Comparison of ENCODE assay signal across 18 cellular contexts in the genomic region with DNA sequence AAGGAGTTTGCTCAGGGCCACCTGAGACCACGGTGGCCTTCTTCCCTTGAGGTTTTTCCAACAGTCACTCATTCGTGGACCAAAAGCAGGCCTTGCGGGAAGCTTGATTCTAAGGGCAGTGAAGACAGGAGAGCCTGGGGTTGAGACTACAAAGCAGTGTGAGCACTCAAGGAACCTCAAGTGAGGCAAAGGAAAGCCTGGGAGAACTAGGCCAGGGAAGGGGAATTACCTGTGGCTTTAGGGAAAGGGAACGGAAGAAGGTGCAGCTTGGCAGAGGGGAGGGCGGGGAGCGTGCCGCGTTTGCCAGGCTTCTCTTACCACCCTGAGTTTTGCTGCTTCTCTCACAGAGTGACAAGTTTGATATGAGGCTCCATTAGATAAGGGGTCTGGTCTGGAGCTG.
A peak's percentile ranks its signal among the peaks of the same experiment; 100 is the strongest.
DNase-seq lines count a peak whose midpoint lies in the region; ATAC-seq and TF ChIP-seq lines count a peak whose summit lies in the region.
"Had no signal": no experiment of that assay in that cellular context is flagged by ENCODE, and none has a peak within 500 bp of the region (broad histone marks: within the 10 kb centered on the region; RNA-seq: fewer than 3 reads in every experiment).

No MANE protein-coding gene starts in this region.

- no peak overlapping the region for H3K27ac ChIP-seq in naive thymus-derived CD4-positive, alpha-beta T cell (ENCODE audit: low read depth, low read length)
- H3K27ac ChIP-seq in upper lobe of right lung: no peak overlapping the region
- H3K27ac ChIP-seq: A549, C4-2B, KMS-11 had no signal

- intact Hi-C loops in naive thymus-derived CD4-positive, alpha-beta T cell (cut with micrococcal nuclease): no loop called here
- intact Hi-C loops in upper lobe of right lung (cut with DNase I): no loop called here

- no peak for ATAC-seq in activated T-helper 17 cell treated with anti-CD3 and anti-CD28 coated beads, Interleukin-2, amount 50 U/mL, for 72 hours (replicated peaks)
- ATAC-seq in naive thymus-derived CD4-positive, alpha-beta T cell: no peak
- ATAC-seq in upper lobe of right lung: peak; percentile 56
- ATAC-seq: A549, PC-3 had no signal

- H3K27me3 ChIP-seq in naive thymus-derived CD4-positive, alpha-beta T cell (ENCODE audit: control insufficient read depth in 2 of 2, insufficient read depth in 2 of 2, low read length in 2 of 2): no peaks in the 10 kb centered on the region
- H3K27me3 ChIP-seq in upper lobe of right lung: no peaks in the 10 kb centered on the region

- no peaks in the 10 kb centered on the region for H3K4me1 ChIP-seq in naive thymus-derived CD4-positive, alpha-beta T cell (ENCODE audit: control insufficient read depth in 2 of 2, insufficient read depth in 2 of 2, low read length in 2 of 2)
- H3K4me1 ChIP-seq in upper lobe of right lung: peaks cover 7% of the 10 kb centered on the region
- H3K4me1 ChIP-seq: A549 had no signal

- no peak overlapping the region for H3K4me3 Mint-ChIP-seq in activated T-cell treated with anti-CD3 and anti-CD28 coated beads, Interleukin-2, amount 50 U/mL, for 24 hours
- H3K4me3 Mint-ChIP-seq in activated T-helper 17 cell treated with anti-CD3 and anti-CD28 coated beads, Interleukin-2, amount 50 U/mL, for 72 hours: no peak overlapping the region
- H3K4me3 Mint-ChIP-seq in naive thymus-derived CD4-positive, alpha-beta T cell: no peak overlapping the region

- H3K4me3 ChIP-seq in naive thymus-derived CD4-positive, alpha-beta T cell (ENCODE audit: low read length): no peak overlapping the region
- H3K4me3 ChIP-seq in upper lobe of right lung: no peak overlapping the region
- H3K4me3 ChIP-seq: A549 had no signal

- no peaks in the 10 kb centered on the region for H3K9me3 Mint-ChIP-seq in activated T-cell treated with anti-CD3 and anti-CD28 coated beads, Interleukin-2, amount 50 U/mL, for 24 hours
- H3K9me3 Mint-ChIP-seq in activated T-helper 17 cell treated with anti-CD3 and anti-CD28 coated beads, Interleukin-2, amount 50 U/mL, for 72 hours: no peaks in the 10 kb centered on the region
- H3K9me3 Mint-ChIP-seq in naive thymus-derived CD4-positive, alpha-beta T cell: no peaks in the 10 kb centered on the region

- peaks cover 0 to 31% (median 5%) of the 10 kb centered on the region in 3 experiments for H3K36me3 ChIP-seq in naive thymus-derived CD4-positive, alpha-beta T cell (ENCODE audit: control insufficient read depth in 2 of 3, insufficient read depth in 3 of 3, low read length in 3 of 3)
- H3K36me3 ChIP-seq in upper lobe of right lung: peaks cover 32% of the 10 kb centered on the region

- peaks cover 77% of the 10 kb centered on the region for H3K36me3 Mint-ChIP-seq in activated T-cell treated with anti-CD3 and anti-CD28 coated beads, Interleukin-2, amount 50 U/mL, for 24 hours (ENCODE audit: low read depth)
- H3K36me3 Mint-ChIP-seq in activated T-helper 17 cell treated with anti-CD3 and anti-CD28 coated beads, Interleukin-2, amount 50 U/mL, for 72 hours (ENCODE audit: low read depth): peaks cover 38% of the 10 kb centered on the region
- H3K36me3 Mint-ChIP-seq in naive thymus-derived CD4-positive, alpha-beta T cell: peaks cover 4 to 55% (median 17%) of the 10 kb centered on the region in 5 donors

- no peak for DNase-seq in activated T-cell treated with anti-CD3 and anti-CD28 coated beads, Interleukin-2, amount 50 U/mL, for 24 hours
- DNase-seq in activated T-cell treated with anti-CD3 and anti-CD28 coated beads, Interleukin-2, amount 50 U/mL, for 1 hour: no peak
- no peak for DNase-seq in naive thymus-derived CD4-positive, alpha-beta T cell
- DNase-seq in upper lobe of right lung: no peak
- no peak for DNase-seq in C1 segment of cervical spinal cord (lab: John Stamatoyannopoulos, UW)
- no peak for DNase-seq in islet precursor cell
- DNase-seq: COR-L47, H7, NCI-H1048, NCI-H1436 treated with DMSO at 0.1 percent for 48 hours, NCI-H2081, NCI-H510A, NCI-H774, PC-3 had no signal

- peak overlapping the region; percentile 48 for H3K27ac Mint-ChIP-seq in activated T-cell treated with anti-CD3 and anti-CD28 coated beads, Interleukin-2, amount 50 U/mL, for 24 hours
- H3K27ac Mint-ChIP-seq in activated T-helper 17 cell treated with anti-CD3 and anti-CD28 coated beads, Interleukin-2, amount 50 U/mL, for 72 hours: peak overlapping the region; percentile 90
- peak overlapping the region in 5 of 9 donors; percentile 17 to 81 (median 40) for H3K27ac Mint-ChIP-seq in naive thymus-derived CD4-positive, alpha-beta T cell

- POLR2A ChIA-PET in naive thymus-derived CD4-positive, alpha-beta T cell (lab: Charles Lee): interaction anchor here (0.7 to 1.1 kb wide), 3 partner anchors 9 to 101 kb away, joined by 3 to 5 read pairs (median 3); no protein-coding TSS in a partner anchor

- no peaks in the 10 kb centered on the region for H3K9me3 ChIP-seq in naive thymus-derived CD4-positive, alpha-beta T cell (ENCODE audit: control insufficient read depth in 2 of 3, low read length in 3 of 3)
- no peaks in the 10 kb centered on the region for H3K9me3 ChIP-seq in upper lobe of right lung
- H3K9me3 ChIP-seq: A549 had no signal

- H3K27me3 Mint-ChIP-seq in activated T-cell treated with anti-CD3 and anti-CD28 coated beads, Interleukin-2, amount 50 U/mL, for 24 hours: no peaks in the 10 kb centered on the region
- no peaks in the 10 kb centered on the region for H3K27me3 Mint-ChIP-seq in activated T-helper 17 cell treated with anti-CD3 and anti-CD28 coated beads, Interleukin-2, amount 50 U/mL, for 72 hours
- no peaks in the 10 kb centered on the region for H3K27me3 Mint-ChIP-seq in naive thymus-derived CD4-positive, alpha-beta T cell

- CTCF ChIA-PET in naive thymus-derived CD4-positive, alpha-beta T cell (lab: Charles Lee): no interaction called here

- peaks cover 61% of the 10 kb centered on the region for H3K4me1 Mint-ChIP-seq in activated T-cell treated with anti-CD3 and anti-CD28 coated beads, Interleukin-2, amount 50 U/mL, for 24 hours (ENCODE audit: low read depth)
- H3K4me1 Mint-ChIP-seq in activated T-helper 17 cell treated with anti-CD3 and anti-CD28 coated beads, Interleukin-2, amount 50 U/mL, for 72 hours: peaks cover 25% of the 10 kb centered on the region
- H3K4me1 Mint-ChIP-seq in naive thymus-derived CD4-positive, alpha-beta T cell: peaks cover 4 to 26% (median 21%) of the 10 kb centered on the region in 7 donors

- no peak for TF ChIP-seq CTCF in upper lobe of right lung (IDR thresholded peaks at IDR 0.05)

Comparison
In these comparisons a context has a peak if more than half of its experiments do, and no peak if none do; other contexts are left out.
1. H3K27ac Mint-ChIP-seq: peak in every context shown above with its lines; median percentile 90 in activated T-helper 17 cell treated with anti-CD3 and anti-CD28 coated beads, Interleukin-2, amount 50 U/mL, for 72 hours; 48 in activated T-cell treated with anti-CD3 and anti-CD28 coated beads, Interleukin-2, amount 50 U/mL, for 24 hours; 40 in naive thymus-derived CD4-positive, alpha-beta T cell.